ENCODE assay signal across 14 cellular contexts in genomic region chr3:32961189-32961715, GRCh38. TPM values are rescaled to one million over a fixed set of nuclear protein-coding genes. Genes with fewer than 3 reads are reported as not detected.
A peak's percentile ranks its signal among the peaks of the same experiment; 100 is the strongest.
DNase-seq lines count a peak whose midpoint lies in the region; ATAC-seq and TF ChIP-seq lines count a peak whose summit lies in the region.
"Had no signal": no experiment of that assay in that cellular context is flagged by ENCODE, and none has a peak within 500 bp of the region (broad histone marks: within the 10 kb centered on the region; RNA-seq: fewer than 3 reads in every experiment).

No MANE protein-coding gene starts in this region.

- peaks cover 0 to 9% (median 0%) of the 10 kb centered on the region in 3 experiments for H3K9me3 ChIP-seq in naive thymus-derived CD4-positive, alpha-beta T cell (ENCODE audit: control insufficient read depth in 2 of 3, low read length in 3 of 3)

- no peak overlapping the region for H3K4me3 ChIP-seq in GM23338
- H3K4me3 ChIP-seq in naive thymus-derived CD4-positive, alpha-beta T cell (ENCODE audit: low read length), result no peak overlapping the region

- no peaks in the 10 kb centered on the region for H3K36me3 ChIP-seq in GM23338 (ENCODE audit: insufficient read depth)
- H3K36me3 ChIP-seq in naive thymus-derived CD4-positive, alpha-beta T cell (ENCODE audit: control insufficient read depth in 2 of 3, insufficient read depth in 3 of 3, low read length in 3 of 3), result no peaks in the 10 kb centered on the region

- H3K27me3 ChIP-seq in GM23338 (ENCODE audit: insufficient read depth), result no peaks in the 10 kb centered on the region
- H3K27me3 ChIP-seq in naive thymus-derived CD4-positive, alpha-beta T cell (ENCODE audit: control insufficient read depth in 2 of 2, insufficient read depth in 2 of 2, low read length in 2 of 2), result no peaks in the 10 kb centered on the region

- H3K4me3 Mint-ChIP-seq in GM23338, result no peak overlapping the region
- peak overlapping the region; percentile 69 for H3K4me3 Mint-ChIP-seq in T-helper 2 cell treated with Interferon-gamma antibody and Interleukin-4, amounts not matched to agents 5 μg/mL and 100 μg/mL, for 36 hours
- peak overlapping the region; percentile 64 for H3K4me3 Mint-ChIP-seq in activated naive CD4-positive, alpha-beta T cell treated with anti-CD3 and anti-CD28 coated beads, Interleukin-2, amount 50 U/mL, for 24 hours
- H3K4me3 Mint-ChIP-seq in naive thymus-derived CD4-positive, alpha-beta T cell, result peak overlapping the region in 5 of 10 donors; percentile 7 to 62 (median 24)
- H3K4me3 Mint-ChIP-seq: brain, CD14-positive monocyte, H9 had no signal

- H3K27ac ChIP-seq in GM23338 (ENCODE audit: low read depth), result no peak overlapping the region
- H3K27ac ChIP-seq in naive thymus-derived CD4-positive, alpha-beta T cell (ENCODE audit: low read depth, low read length), result no peak overlapping the region

- no peaks in the 10 kb centered on the region for H4K20me1 ChIP-seq in GM23338 (replicated peaks; ENCODE audit: insufficient read depth)

- peaks cover 8% of the 10 kb centered on the region; the same call in 2 of the 3 replicates for H3K36me3 Mint-ChIP-seq in GM23338 (ENCODE audit: low read depth)
- peaks cover 59% of the 10 kb centered on the region for H3K36me3 Mint-ChIP-seq in T-helper 2 cell treated with Interferon-gamma antibody and Interleukin-4, amounts not matched to agents 5 μg/mL and 100 μg/mL, for 36 hours (ENCODE audit: low read depth)
- H3K36me3 Mint-ChIP-seq in activated naive CD4-positive, alpha-beta T cell treated with anti-CD3 and anti-CD28 coated beads, Interleukin-2, amount 50 U/mL, for 24 hours, result peaks cover 5% of the 10 kb centered on the region
- H3K36me3 Mint-ChIP-seq in naive thymus-derived CD4-positive, alpha-beta T cell, result peaks cover 5 to 31% (median 8%) of the 10 kb centered on the region in 5 donors
- H3K36me3 Mint-ChIP-seq: CD14-positive monocyte had no signal

- no peaks in the 10 kb centered on the region for H3K4me1 ChIP-seq in GM23338 (ENCODE audit: insufficient read depth)
- H3K4me1 ChIP-seq in naive thymus-derived CD4-positive, alpha-beta T cell (ENCODE audit: control insufficient read depth in 2 of 2, insufficient read depth in 2 of 2, low read length in 2 of 2), result peaks cover 11 to 21% of the 10 kb centered on the region in 2 donors

- POLR2A ChIA-PET in naive thymus-derived CD4-positive, alpha-beta T cell (lab: Charles Lee), result no interaction called here

- in situ Hi-C loops in ACHN (cut with HindIII; ENCODE audit: low pct_ligation_motif_present, low pct_unique_long_range_greater_than_20kb, low sequenced_read_pairs), result no loop called here

- DNase-seq in GM23338 (ENCODE audit: low spot score) (no peak), dedifferentiated amniotic fluid mesenchymal stem cell (ENCODE audit: extremely low spot score) (no peak), ACHN (no peak), left colon (no peak)
- peak; percentile 43 for DNase-seq in T-helper 2 cell treated with Interferon-gamma antibody and Interleukin-4, amounts not matched to agents 5 μg/mL and 100 μg/mL, for 36 hours (ENCODE audit: low spot score)
- DNase-seq in naive thymus-derived CD4-positive, alpha-beta T cell, result peak in 7 of 9 donors; percentile 18 to 52 (median 32)
- DNase-seq: H9, Karpas-422, NCI-H69 had no signal

- 0 out of 3 replicates have a peak, but pooled peaks cover 5% of the 10 kb centered on the region for H3K4me1 Mint-ChIP-seq in GM23338
- peaks cover 49% of the 10 kb centered on the region for H3K4me1 Mint-ChIP-seq in T-helper 2 cell treated with Interferon-gamma antibody and Interleukin-4, amounts not matched to agents 5 μg/mL and 100 μg/mL, for 36 hours (ENCODE audit: low read depth)
- peaks cover 35% of the 10 kb centered on the region for H3K4me1 Mint-ChIP-seq in activated naive CD4-positive, alpha-beta T cell treated with anti-CD3 and anti-CD28 coated beads, Interleukin-2, amount 50 U/mL, for 24 hours
- H3K4me1 Mint-ChIP-seq in naive thymus-derived CD4-positive, alpha-beta T cell, result peaks cover 11 to 44% (median 22%) of the 10 kb centered on the region in 7 donors
- H3K4me1 Mint-ChIP-seq: brain, CD14-positive monocyte had no signal

- H3K9me2 ChIP-seq in GM23338 (ENCODE audit: insufficient read depth), result no peaks in the 10 kb centered on the region

- 0 out of 2 replicates have a peak overlapping the region, but pooled peaks have one; percentile 23 for H2AFZ ChIP-seq in GM23338

- H3K4me2 ChIP-seq in GM23338, result no peak overlapping the region

- CTCF ChIA-PET in naive thymus-derived CD4-positive, alpha-beta T cell (lab: Charles Lee), result no interaction called here

- peaks cover 21% of the 10 kb centered on the region for H3K9me3 Mint-ChIP-seq in GM23338
- H3K9me3 Mint-ChIP-seq in T-helper 2 cell treated with Interferon-gamma antibody and Interleukin-4, amounts not matched to agents 5 μg/mL and 100 μg/mL, for 36 hours, result peaks cover 16% of the 10 kb centered on the region
- no peaks in the 10 kb centered on the region for H3K9me3 Mint-ChIP-seq in activated naive CD4-positive, alpha-beta T cell treated with anti-CD3 and anti-CD28 coated beads, Interleukin-2, amount 50 U/mL, for 24 hours
- H3K9me3 Mint-ChIP-seq in naive thymus-derived CD4-positive, alpha-beta T cell, result peaks cover 6 to 24% (median 10%) of the 10 kb centered on the region in 11 donors

- no peaks in the 10 kb centered on the region for H3K79me2 ChIP-seq in GM23338 (replicated peaks; ENCODE audit: insufficient read depth)

- ATAC-seq in GM23338 (no peak), left colon (no peak)
- ATAC-seq in naive thymus-derived CD4-positive, alpha-beta T cell, result peak; percentile 64

- no peak overlapping the region for H3K27ac Mint-ChIP-seq in GM23338
- H3K27ac Mint-ChIP-seq in T-helper 2 cell treated with Interferon-gamma antibody and Interleukin-4, amounts not matched to agents 5 μg/mL and 100 μg/mL, for 36 hours, result peak overlapping the region; percentile 84
- peak overlapping the region; percentile 80 for H3K27ac Mint-ChIP-seq in activated naive CD4-positive, alpha-beta T cell treated with anti-CD3 and anti-CD28 coated beads, Interleukin-2, amount 50 U/mL, for 24 hours
- H3K27ac Mint-ChIP-seq in naive thymus-derived CD4-positive, alpha-beta T cell, result peak overlapping the region in 8 of 9 donors; percentile 1 to 92 (median 78)
- H3K27ac Mint-ChIP-seq: brain, CD14-positive monocyte, H9 had no signal

- H3F3A ChIP-seq in GM23338 (replicated peaks; ENCODE audit: low read depth), result no peaks in the 10 kb centered on the region; the same call in 1 of the 2 replicates

- intact Hi-C loops in naive thymus-derived CD4-positive, alpha-beta T cell (cut with micrococcal nuclease), result loop anchor here in 1 of 2 donors (1.0 to 5.0 kb wide), 2 partner anchors 10 to 46 kb away; partner anchors contain the start of gene CCR4
- intact Hi-C loops in left colon (cut with DNase I, micrococcal nuclease), result no loop called here

- peaks cover 8% of the 10 kb centered on the region for H3K27me3 Mint-ChIP-seq in GM23338 (ENCODE audit: insufficient read depth, low read depth, poor library complexity)
- H3K27me3 Mint-ChIP-seq in T-helper 2 cell treated with Interferon-gamma antibody and Interleukin-4, amounts not matched to agents 5 μg/mL and 100 μg/mL, for 36 hours (ENCODE audit: low read depth), result no peaks in the 10 kb centered on the region
- no peaks in the 10 kb centered on the region for H3K27me3 Mint-ChIP-seq in activated naive CD4-positive, alpha-beta T cell treated with anti-CD3 and anti-CD28 coated beads, Interleukin-2, amount 50 U/mL, for 24 hours
- H3K27me3 Mint-ChIP-seq in naive thymus-derived CD4-positive, alpha-beta T cell, result peaks cover 0 to 3% (median 0%) of the 10 kb centered on the region in 5 donors

- TF ChIP-seq CTCF in GM23338 (conservative IDR thresholded peaks at IDR 0.05; ENCODE audit: low read depth in 2 of 2), result no peak

TF ChIP-seq in GM23338, 12 proteins besides CTCF, POLR2A, EP300 and RAD21 (continues in another document):
- TF ChIP-seq STAT1 (IDR thresholded peaks at IDR 0.05; ENCODE audit: unreplicated experiment) (no peak), ZNF114 (CRISPR knock-in tag; IDR thresholded peaks at IDR 0.05) (no peak)

RNA-seq across cellular contexts. Expression of gene CCR4, which starts 9.8 kb away (rescaled TPM):
- 0.35 and 0.39 TPM in 2 replicates for total RNA-seq in GM23338 (2014; rRNA removed; shearing (Covaris generic))
- 0.10 TPM in 1 of 2 replicates, not detected in the other for polyA plus RNA-seq in GM23338 (2016; fragmentation: Nextera tagmentation; extraction: Ambion mirVana)
- total RNA-seq in naive thymus-derived CD4-positive, alpha-beta T cell, result 10 to 100 TPM in 2 of 5 experiments, 1 to 10 TPM in 3; 2.1 to 37.3 (median 2.5) TPM
- polyA plus RNA-seq in naive thymus-derived CD4-positive, alpha-beta T cell, result under 1 TPM; 0.40 to 0.51 TPM
- total RNA-seq in left colon, result under 1 TPM; 0.15 to 0.28 TPM
- total RNA-seq: kidney epithelial cell, RPMI7951 had no signal

Comparison
In these comparisons a context has a peak if more than half of its experiments do, and no peak if none do; other contexts are left out.
1. DNase-seq: peak in T-helper 2 cell treated with Interferon-gamma antibody and Interleukin-4, amounts not matched to agents 5 μg/mL and 100 μg/mL, for 36 hours (single experiment) and naive thymus-derived CD4-positive, alpha-beta T cell (7 of 9); none in GM23338 (single experiment), dedifferentiated amniotic fluid mesenchymal stem cell (single experiment), ACHN (single experiment) and left colon (0 of 2).